19 cellular contexts compared by ENCODE assay signal in genomic region chr17:77885678-77886386, GRCh38.
DNase-seq lines count a peak whose midpoint lies in the region; ATAC-seq, FAIRE-seq and TF ChIP-seq lines count a peak whose summit lies in the region.
"Had no signal": no experiment of that assay in that cellular context is flagged by ENCODE, and none has a peak within 500 bp of the region (broad histone marks: within the 10 kb centered on the region; RNA-seq: fewer than 3 reads in every experiment).

No MANE protein-coding gene starts in this region.

- TF ChIP-seq CTCF in CD14-positive monocyte (IDR thresholded peaks at IDR 0.05) (no peak), keratinocyte (optimal IDR thresholded peaks at IDR 0.05 in 1 of 3, IDR thresholded peaks at IDR 0.05 in 1 of 3, conservative IDR thresholded peaks at IDR 0.05 in 1 of 3; ENCODE audit: extremely low read depth in 1 of 3, insufficient read depth in 2 of 3, low read length in 3 of 3) (no peak)

- no peaks in the 10 kb centered on the region for H3K9me3 ChIP-seq in CD8-positive, alpha-beta memory T cell (ENCODE audit: low read length)
- no peaks in the 10 kb centered on the region for H3K9me3 ChIP-seq in T-helper 17 cell (ENCODE audit: control insufficient read depth, low read length, poor library complexity, severe bottlenecking)
- no peaks in the 10 kb centered on the region for H3K9me3 ChIP-seq in keratinocyte (ENCODE audit: control insufficient read depth, low read depth, low read length)
- H3K9me3 ChIP-seq: BE2C, heart left ventricle, thoracic aorta had no signal

- H3K4me1 Mint-ChIP-seq in CD14-positive monocyte = peaks cover 69% of the 10 kb centered on the region
- H3K4me1 Mint-ChIP-seq in CD8-positive, alpha-beta memory T cell = peaks cover 64 to 79% (median 70%) of the 10 kb centered on the region in 3 donors
- peaks cover 54% of the 10 kb centered on the region for H3K4me1 Mint-ChIP-seq in T-helper 17 cell

- H3K4me1 ChIP-seq in CD8-positive, alpha-beta memory T cell (ENCODE audit: insufficient read depth, low read length) = peaks cover 64% of the 10 kb centered on the region
- H3K4me1 ChIP-seq in keratinocyte (ENCODE audit: control insufficient read depth, extremely low read depth, insufficient read depth, low read length) = peaks cover 12% of the 10 kb centered on the region

- peaks cover 2% of the 10 kb centered on the region for H4K20me1 ChIP-seq in keratinocyte (ENCODE audit: control insufficient read depth, extremely low read depth, insufficient read depth, low read length)

- peak overlapping the region in 1 of 2 donors; percentile 51 for H3K4me3 Mint-ChIP-seq in CD14-positive monocyte
- H3K4me3 Mint-ChIP-seq in CD8-positive, alpha-beta memory T cell = peak overlapping the region in 6 of 7 donors; percentile 13 to 92 (median 66)
- no peak overlapping the region for H3K4me3 Mint-ChIP-seq in T-helper 17 cell
- H3K4me3 Mint-ChIP-seq: endodermal cell had no signal

- H3K27me3 ChIP-seq in CD8-positive, alpha-beta memory T cell (ENCODE audit: insufficient read depth, low read length, poor library complexity, severe bottlenecking) = no peaks in the 10 kb centered on the region
- peaks cover 55% of the 10 kb centered on the region for H3K27me3 ChIP-seq in keratinocyte (ENCODE audit: control insufficient read depth, extremely low read depth, insufficient read depth, low read length)
- H3K27me3 ChIP-seq: BE2C, heart left ventricle had no signal

- FAIRE-seq in keratinocyte (lab: Jason Lieb, UNC) = no peak
- no peak for FAIRE-seq in GM19239 (lab: Jason Lieb, UNC)
- FAIRE-seq: HepG2, islet of Langerhans had no signal

- CTCF ChIA-PET in CD8-positive, alpha-beta memory T cell (lab: Charles Lee) = interaction anchor here (1.9 kb wide), 1 partner anchor 73 kb away, joined by 7 read pairs; the partner anchor contains the start of gene TNRC6C

- H3K27ac ChIP-seq in CD8-positive, alpha-beta memory T cell (ENCODE audit: low read depth, low read length) = no peak overlapping the region
- H3K27ac ChIP-seq in keratinocyte (ENCODE audit: control insufficient read depth, insufficient read depth, low read length) = no peak overlapping the region
- H3K27ac ChIP-seq: thoracic aorta had no signal

- no peaks in the 10 kb centered on the region for H3K36me3 ChIP-seq in CD8-positive, alpha-beta memory T cell (ENCODE audit: insufficient read depth, low read length)
- H3K36me3 ChIP-seq in keratinocyte (ENCODE audit: control insufficient read depth in 2 of 2, extremely low read depth in 1 of 2, insufficient read depth in 2 of 2, low read length in 2 of 2) = no peaks in the 10 kb centered on the region
- H3K36me3 ChIP-seq: BE2C, heart left ventricle, thoracic aorta had no signal

- POLR2A ChIA-PET in CD8-positive, alpha-beta memory T cell (lab: Charles Lee) = interaction anchor here (3.4 kb wide), 1 partner anchor 73 kb away, joined by 36 read pairs; the partner anchor contains the start of gene TNRC6C

- H3K79me2 ChIP-seq in keratinocyte (ENCODE audit: control insufficient read depth, insufficient read depth, low read length) = no peaks in the 10 kb centered on the region

- intact Hi-C loops in CD14-positive monocyte (cut with micrococcal nuclease) = loop anchor here in 1 of 2 donors (2.0 to 5.0 kb wide), 2 partner anchors 15 to 71 kb away; partner anchors contain the start of gene TNRC6C

- peak overlapping the region; percentile 38 for H3K4me2 ChIP-seq in keratinocyte (ENCODE audit: control insufficient read depth, extremely low read depth, insufficient read depth, low read depth, low read length)

- ATAC-seq in T-helper 17 cell (no peak), HG03280 (IDR thresholded peaks at IDR 0.05; ENCODE audit: unreplicated experiment) (no peak), HG02759 (IDR thresholded peaks at IDR 0.05; ENCODE audit: unreplicated experiment) (no peak)
- ATAC-seq: heart left ventricle, HepG2 had no signal

- no peak overlapping the region for H3K4me3 ChIP-seq in CD8-positive, alpha-beta memory T cell (ENCODE audit: low read length)
- H3K4me3 ChIP-seq in keratinocyte (ENCODE audit: control insufficient read depth in 2 of 3, extremely low read depth in 1 of 3, insufficient read depth in 2 of 3, low read depth in 1 of 3, low read length in 3 of 3) = no peak overlapping the region
- H3K4me3 ChIP-seq: heart left ventricle, skin epidermis, thoracic aorta had no signal

- H3K36me3 Mint-ChIP-seq in CD14-positive monocyte (peaks cover 5 to 13% of the 10 kb centered on the region in 2 donors), T-helper 17 cell (ENCODE audit: low read depth) (no peaks in the 10 kb centered on the region)
- H3K36me3 Mint-ChIP-seq in CD8-positive, alpha-beta memory T cell = peaks cover 0 to 3% (median 0%) of the 10 kb centered on the region in 3 donors

- dilution Hi-C loops in keratinocyte (cut with MboI; ENCODE audit: extremely low pct_ligation_motif_present, low sequenced_read_pairs) = no loop called here

- peaks cover 37 to 71% (median 58%) of the 10 kb centered on the region in 3 donors for H3K27me3 Mint-ChIP-seq in CD14-positive monocyte (ENCODE audit: low read depth in 3 of 3)
- H3K27me3 Mint-ChIP-seq in CD8-positive, alpha-beta memory T cell = peaks cover 0 to 2% of the 10 kb centered on the region in 2 donors
- no peaks in the 10 kb centered on the region for H3K27me3 Mint-ChIP-seq in T-helper 17 cell

- H3K27ac Mint-ChIP-seq in CD14-positive monocyte (peak overlapping the region in 6 of 7 donors; percentile 93 to 96 (median 96)), T-helper 17 cell (peak overlapping the region; percentile 98)
- peak overlapping the region; percentile 80 to 99 (median 98) for H3K27ac Mint-ChIP-seq in CD8-positive, alpha-beta memory T cell
- H3K27ac Mint-ChIP-seq: endodermal cell, nephron progenitor cell, progenitor cell of endocrine pancreas had no signal

- H2AFZ ChIP-seq in keratinocyte (ENCODE audit: control insufficient read depth, low read length) = no peak overlapping the region

- H3K9ac ChIP-seq in keratinocyte (ENCODE audit: control insufficient read depth, extremely low read depth, insufficient read depth, low read length) = no peak overlapping the region

- no peak for DNase-seq in CD14-positive monocyte (ENCODE audit: low spot score)
- DNase-seq in CD8-positive, alpha-beta memory T cell = no peak
- no peak for DNase-seq in T-helper 17 cell
- no peak for DNase-seq in keratinocyte (ENCODE audit: low read depth, low spot score)
- no peak for DNase-seq in DMS153 (lab: John Stamatoyannopoulos, UW)
- DNase-seq in GM19239 (ENCODE audit: insufficient read length, low spot score) = no peak
- DNase-seq: BE2C; endodermal cell; NCI-H187; nephron progenitor cell; stimulated activated CD4-positive, alpha-beta T cell treated with anti-CD3 and anti-CD28 coated beads, Interleukin-4, amount 100 ng/mL, for 4 hours had no signal

- H3K9me1 ChIP-seq in keratinocyte (ENCODE audit: control insufficient read depth, extremely low read depth, insufficient read depth, low read length) = no peaks in the 10 kb centered on the region

- H3K9me3 Mint-ChIP-seq in CD14-positive monocyte = peaks cover 0 to 7% (median 4%) of the 10 kb centered on the region in 7 donors
- H3K9me3 Mint-ChIP-seq in CD8-positive, alpha-beta memory T cell = no peaks in the 10 kb centered on the region
- H3K9me3 Mint-ChIP-seq: endodermal cell, nephron progenitor cell had no signal
